ENCODE assay signal across 22 cellular contexts in genomic region chr22:47237890-47238480, GRCh38.
"Had no signal": no experiment of that assay in that cellular context is flagged by ENCODE, and none has a peak within 500 bp of the region (broad histone marks: within the 10 kb centered on the region; RNA-seq: fewer than 3 reads in every experiment).

No MANE protein-coding gene starts in this region.

- H3K36me3 ChIP-seq: MG63 had no signal

- H3K9ac ChIP-seq: SK-N-SH had no signal

- H3K27me3 ChIP-seq: MG63 had no signal

- FAIRE-seq: HTR-8/SVneo, RCC 7860 had no signal

- DNase-seq: Karpas-422, KG1, MG63, NCI-H1092, NCI-H1105 treated with DMSO at 0.1 percent for 48 hours, NCI-H1417 treated with DMSO at 0.1 percent for 48 hours, NCI-H146, NCI-H1930, NCI-H2081, NCI-H2107, NCI-H2227 treated with DMSO at 0.1 percent for 48 hours, NCI-H510A, NCI-H524 treated with DMSO at 0.1 percent for 48 hours, NCI-H69, NCI-H774, SHP77, SK-N-SH, SW 1271 had no signal

- H3K9me3 ChIP-seq: SK-N-SH had no signal

- H3K4me3 ChIP-seq: MG63 had no signal

- H3K4me2 ChIP-seq: SK-N-SH had no signal

- H3K27ac ChIP-seq: HL-60, RWPE1 had no signal
